ENCODE assay signal across 8 cellular contexts in the genomic region with DNA sequence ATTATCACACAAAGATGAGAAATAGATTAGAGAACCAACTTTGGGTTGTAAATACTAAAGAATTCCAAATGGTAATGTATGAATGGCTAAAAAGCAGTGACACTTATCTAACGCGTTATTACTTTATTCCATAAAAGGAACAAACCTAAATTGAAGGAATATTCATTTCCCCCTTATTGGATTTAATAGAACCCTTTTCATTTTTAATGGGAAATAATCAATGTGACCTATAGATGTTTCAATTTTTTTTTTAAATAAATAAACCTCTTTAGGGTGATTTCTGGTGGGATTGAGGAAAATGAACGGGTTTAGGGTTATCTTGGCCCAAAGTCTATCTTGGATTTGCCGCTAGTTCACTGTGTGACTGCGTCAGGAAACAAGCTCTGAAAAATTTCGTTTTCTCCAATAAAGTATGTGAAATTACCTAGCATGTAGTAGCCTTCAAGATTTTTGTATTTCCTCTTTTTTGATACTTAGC. TPM values are rescaled to one million over a fixed set of nuclear protein-coding genes. Genes with fewer than 3 reads are reported as not detected.
DNase-seq lines count a peak whose midpoint lies in the region; ATAC-seq, FAIRE-seq and TF ChIP-seq lines count a peak whose summit lies in the region.

No MANE protein-coding gene starts in this region.

- POLR2A ChIA-PET in AG04449 (lab: Yijun Ruan, JAX): interaction anchor here (1.5 kb wide), 1 partner anchor 88 kb away, joined by 6 read pairs; a partner anchor contains a TSS

- TF ChIP-seq CTCF in AG04449 (IDR thresholded peaks at IDR 0.05; ENCODE audit: insufficient read depth, low read length, missing control alignments) (no peak), HL-60 (IDR thresholded peaks at IDR 0.05; ENCODE audit: insufficient read depth, low read length) (no peak), bronchial epithelial cell (IDR thresholded peaks at IDR 0.05; ENCODE audit: insufficient read depth, low read length, severe bottlenecking) (no peak)

- H3K9ac ChIP-seq in muscle layer of colon (ENCODE audit: low read length): peak overlapping the region; percentile 93

- no peaks in the 10 kb centered on the region for H3K9me3 ChIP-seq in muscle layer of colon (ENCODE audit: low read length)

- DNase-seq in AG04449 (ENCODE audit: low read depth, low spot score) (no peak), HL-60 (ENCODE audit: low read depth in 1 of 2, low spot score in 1 of 2) (no peak), bronchial epithelial cell (ENCODE audit: low read depth) (no peak), urothelium cell line (ENCODE audit: low spot score) (no peak), G401 (ENCODE audit: low spot score) (no peak), AML-193 (lab: John Stamatoyannopoulos, UW) (no peak)

- H3K4me1 ChIP-seq in muscle layer of colon (ENCODE audit: insufficient read depth, low read length): peaks cover 12% of the 10 kb centered on the region

- ATAC-seq in HG03039 (IDR thresholded peaks at IDR 0.05; ENCODE audit: unreplicated experiment): no peak

- H3K27ac ChIP-seq in HL-60 (replicated peaks) (peak overlapping the region; percentile 94), muscle layer of colon (ENCODE audit: low read depth, low read length) (peak overlapping the region; percentile 96)

- FAIRE-seq in bronchial epithelial cell (lab: Jason Lieb, UNC): no peak
- FAIRE-seq in urothelium cell line (lab: Jason Lieb, UNC): no peak

- in situ Hi-C loops in G401 (cut with HindIII; ENCODE audit: low sequenced_read_pairs): no loop called here

- H3K4me3 ChIP-seq in AG04449 (ENCODE audit: low read depth, low read length) (peak overlapping the region; percentile 77), HL-60 (replicated peaks; ENCODE audit: insufficient read depth, low read length) (peak overlapping the region; percentile 43), bronchial epithelial cell (ENCODE audit: low read depth, low read length) (peak overlapping the region; percentile 51), muscle layer of colon (ENCODE audit: low read depth in 1 of 2, low read length in 2 of 2) (peak overlapping the region; percentile 68 to 93)

- H3K36me3 ChIP-seq in bronchial epithelial cell (ENCODE audit: control insufficient read depth, insufficient read depth, low read length): no peaks in the 10 kb centered on the region
- H3K36me3 ChIP-seq in muscle layer of colon (ENCODE audit: insufficient read depth, low read length): no peaks in the 10 kb centered on the region

- CTCF ChIA-PET in AG04449 (lab: Yijun Ruan, JAX): interaction anchor here (0.6 to 2.8 kb wide), 3 partner anchors 10 to 19 kb away, joined by 3 to 20 read pairs (median 3); no protein-coding TSS in a partner anchor

- H3K27me3 ChIP-seq in HL-60 (ENCODE audit: insufficient read depth, poor library complexity, severe bottlenecking): no peaks in the 10 kb centered on the region
- no peaks in the 10 kb centered on the region for H3K27me3 ChIP-seq in bronchial epithelial cell (ENCODE audit: control insufficient read depth, insufficient read depth, low read length)
- H3K27me3 ChIP-seq in muscle layer of colon (ENCODE audit: control insufficient read depth in 1 of 2, insufficient read depth in 2 of 2, low read length in 2 of 2): no peaks in the 10 kb centered on the region

RNA-seq across cellular contexts. Expression of a gene that starts 1.9 kb away (rescaled TPM):
- total RNA-seq in bronchial epithelial cell: 18.2 and 23.9 TPM in 2 replicates
- total RNA-seq in G401 (2014; rRNA removed; shearing (Covaris generic)): 17.6 and 18.6 TPM in 2 replicates
